8 cellular contexts compared by ENCODE assay signal in genomic region chr17:79836952-79837887, GRCh38. TPM values are rescaled to one million over a fixed set of nuclear protein-coding genes. Genes with fewer than 3 reads are reported as not detected.
DNase-seq lines count a peak whose midpoint lies in the region; ATAC-seq and TF ChIP-seq lines count a peak whose summit lies in the region.

No MANE protein-coding gene starts in this region.

- peak; percentile 39 for ATAC-seq in effector memory CD8-positive, alpha-beta T cell (replicated peaks)
- peak; percentile 55 for ATAC-seq in upper lobe of right lung
- ATAC-seq in HG03432 (IDR thresholded peaks at IDR 0.05; ENCODE audit: unreplicated experiment), result no peak

- H3K27ac Mint-ChIP-seq in T-helper 1 cell treated with Interleukin-12 subunit alpha and Interleukin-12 subunit beta and Interleukin-4 antibody, amounts not matched to agents 30 μg/mL and 1 μg/mL, for 36 hours, result peak overlapping the region; percentile 95
- H3K27ac Mint-ChIP-seq in effector memory CD8-positive, alpha-beta T cell, result peak overlapping the region; percentile 97

- H3K4me3 Mint-ChIP-seq in T-helper 1 cell treated with Interleukin-12 subunit alpha and Interleukin-12 subunit beta and Interleukin-4 antibody, amounts not matched to agents 30 μg/mL and 1 μg/mL, for 36 hours, result peak overlapping the region; percentile 92
- peak overlapping the region; percentile 93 to 97 for H3K4me3 Mint-ChIP-seq in effector memory CD8-positive, alpha-beta T cell

- peak overlapping the region; percentile 72; the same call in 1 of the 2 replicates for H3K4me3 ChIP-seq in HUES48 (ENCODE audit: low read depth, low read length)
- peak overlapping the region; percentile 73 for H3K4me3 ChIP-seq in upper lobe of right lung

- peaks cover 20% of the 10 kb centered on the region for H3K4me1 Mint-ChIP-seq in T-helper 1 cell treated with Interleukin-12 subunit alpha and Interleukin-12 subunit beta and Interleukin-4 antibody, amounts not matched to agents 30 μg/mL and 1 μg/mL, for 36 hours (ENCODE audit: low read depth)
- peaks cover 24 to 33% of the 10 kb centered on the region in 2 donors for H3K4me1 Mint-ChIP-seq in effector memory CD8-positive, alpha-beta T cell (ENCODE audit: low read depth in 2 of 2)

- H3K9ac ChIP-seq in HUES48 (ENCODE audit: low read depth, low read length), result no peak overlapping the region

- no peaks in the 10 kb centered on the region for H3K9me3 Mint-ChIP-seq in T-helper 1 cell treated with Interleukin-12 subunit alpha and Interleukin-12 subunit beta and Interleukin-4 antibody, amounts not matched to agents 30 μg/mL and 1 μg/mL, for 36 hours
- no peaks in the 10 kb centered on the region for H3K9me3 Mint-ChIP-seq in effector memory CD8-positive, alpha-beta T cell

- H3K4me1 ChIP-seq in HUES48 (ENCODE audit: control insufficient read depth, insufficient read depth, low read length) (peaks cover 44% of the 10 kb centered on the region), upper lobe of right lung (peaks cover 48% of the 10 kb centered on the region)

- H3K27me3 ChIP-seq in HUES48 (ENCODE audit: control insufficient read depth, insufficient read depth, low read length) (peaks cover 89% of the 10 kb centered on the region), upper lobe of right lung (peaks cover 22% of the 10 kb centered on the region)

- H3K36me3 Mint-ChIP-seq in T-helper 1 cell treated with Interleukin-12 subunit alpha and Interleukin-12 subunit beta and Interleukin-4 antibody, amounts not matched to agents 30 μg/mL and 1 μg/mL, for 36 hours (ENCODE audit: low read depth), result peaks cover 12% of the 10 kb centered on the region
- H3K36me3 Mint-ChIP-seq in effector memory CD8-positive, alpha-beta T cell (ENCODE audit: insufficient read depth), result peaks cover 73% of the 10 kb centered on the region

- H3K36me3 ChIP-seq in HUES48 (ENCODE audit: control insufficient read depth, insufficient read depth, low read length) (no peaks in the 10 kb centered on the region), upper lobe of right lung (peaks cover 22% of the 10 kb centered on the region)

- H3K27me3 Mint-ChIP-seq in T-helper 1 cell treated with Interleukin-12 subunit alpha and Interleukin-12 subunit beta and Interleukin-4 antibody, amounts not matched to agents 30 μg/mL and 1 μg/mL, for 36 hours (ENCODE audit: low read depth), result peaks cover 17% of the 10 kb centered on the region
- peaks cover 15 to 24% of the 10 kb centered on the region in 2 donors for H3K27me3 Mint-ChIP-seq in effector memory CD8-positive, alpha-beta T cell

- intact Hi-C loops in upper lobe of right lung (cut with DNase I), result no loop called here

- H3K27ac ChIP-seq in HUES48 (ENCODE audit: low read depth, low read length) (no peak overlapping the region), upper lobe of right lung (peak overlapping the region; percentile 91)

- TF ChIP-seq CTCF in upper lobe of right lung (IDR thresholded peaks at IDR 0.05), result peak; percentile 19

- DNase-seq in NCI-H1436 (lab: John Stamatoyannopoulos, UW), result peak; percentile 71
- DNase-seq in NCI-H1436 treated with DMSO at 0.1 percent for 48 hours (lab: John Stamatoyannopoulos, UW), result no peak
- peak; percentile 57 to 59 (median 59) for DNase-seq in effector memory CD8-positive, alpha-beta T cell
- peak; percentile 86 for DNase-seq in mucosa of gallbladder (ENCODE audit: low spot score)
- peak; percentile 95 for DNase-seq in upper lobe of right lung

- no peaks in the 10 kb centered on the region for H3K9me3 ChIP-seq in HUES48 (ENCODE audit: control insufficient read depth, insufficient read depth, low read length)
- no peaks in the 10 kb centered on the region for H3K9me3 ChIP-seq in upper lobe of right lung

RNA-seq across cellular contexts. Expression of gene CBX4, which starts 2.0 kb away (rescaled TPM):
- total RNA-seq in mucosa of gallbladder (36.7 TPM), upper lobe of right lung (20.2 TPM)

RNA-seq across cellular contexts. Expression of gene CBX8, which starts 40.3 kb away (rescaled TPM):
- total RNA-seq in mucosa of gallbladder (9.7 TPM), upper lobe of right lung (4.9 TPM)

RNA-seq across cellular contexts. Expression of gene CBX2, which starts 59.3 kb away (rescaled TPM):
- total RNA-seq in mucosa of gallbladder, result 1.2 TPM
- total RNA-seq in upper lobe of right lung, result 3.4 TPM
